9 cellular contexts compared by ENCODE assay signal in the genomic region with DNA sequence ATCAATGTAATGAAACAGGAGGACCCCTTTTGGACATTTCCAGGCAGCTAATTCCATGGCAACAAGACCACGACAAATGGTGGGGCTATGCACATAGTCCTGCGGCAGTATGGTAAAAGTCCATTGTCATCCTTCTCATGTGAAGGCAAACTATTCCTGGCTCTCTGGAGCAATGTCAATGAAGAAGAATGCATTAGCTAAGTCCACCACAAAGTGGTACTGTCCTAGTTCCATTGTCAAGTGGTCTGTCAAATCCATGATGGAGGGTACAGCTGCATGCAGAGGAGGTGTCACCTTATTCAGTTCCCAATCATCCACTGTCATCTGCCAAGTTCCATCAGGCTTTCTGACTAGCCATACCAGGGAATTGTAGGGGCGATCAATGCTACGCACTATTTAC.
"Had no signal": no experiment of that assay in that cellular context is flagged by ENCODE, and none has a peak within 500 bp of the region (broad histone marks: within the 10 kb centered on the region; RNA-seq: fewer than 3 reads in every experiment).

No MANE protein-coding gene starts in this region.

- H3K9ac ChIP-seq: GM23248 had no signal

- H3K27ac ChIP-seq: GM23248, HL-60 had no signal

- H2AFZ ChIP-seq: GM23248 had no signal

- ATAC-seq: HCT116, HepG2, K562 had no signal

- H3K4me3 ChIP-seq: GM23248, HAP-1, K562 had no signal

- H3K36me3 ChIP-seq: HAP-1 had no signal

- H3K9me3 ChIP-seq: HAP-1 had no signal

- H3K4me1 ChIP-seq: HAP-1 had no signal

- DNase-seq: GM23248, GOT3, H7, KG1 had no signal
